ENCODE assay signal across 8 cellular contexts in the genomic region with DNA sequence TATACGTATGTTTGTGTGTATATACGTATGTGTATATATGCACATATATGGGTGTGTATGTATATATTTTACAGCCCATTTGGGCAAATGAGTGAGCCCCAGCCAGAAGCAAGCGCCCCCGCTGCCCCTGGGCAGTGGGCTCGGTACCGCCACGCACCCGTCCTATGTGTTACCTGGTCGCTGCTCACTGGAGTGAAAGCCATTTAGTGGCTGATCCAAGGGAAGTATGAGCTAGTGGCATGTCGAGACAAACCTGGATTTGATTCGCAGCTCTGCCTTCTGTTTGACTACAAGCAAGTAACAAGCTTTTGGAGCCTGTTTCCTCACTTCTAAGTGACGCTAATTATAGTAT. TPM values are rescaled to one million over a fixed set of nuclear protein-coding genes. Genes with fewer than 3 reads are reported as not detected.
A peak's percentile ranks its signal among the peaks of the same experiment; 100 is the strongest.
DNase-seq lines count a peak whose midpoint lies in the region; ATAC-seq, FAIRE-seq and TF ChIP-seq lines count a peak whose summit lies in the region.

No MANE protein-coding gene starts in this region.

- peak; percentile 44 for FAIRE-seq in keratinocyte (lab: Jason Lieb, UNC)

- WGBS in testis, 2 donors, result 59 to 64% methylated on average over 11 to 12 of the region's 12 CpGs

- DNase-seq in activated CD4-positive, alpha-beta T cell treated with anti-CD3 and anti-CD28 coated beads, Interleukin-2, amount 10 ng/mL, durations not matched to agents 24 days and 14 days, result no peak
- no peak for DNase-seq in activated CD4-positive, alpha-beta T cell treated with anti-CD3 and anti-CD28 coated beads, Interleukin-2, amount 50 U/mL, for 4 hours
- DNase-seq in activated naive CD8-positive, alpha-beta T cell treated with anti-CD3 and anti-CD28 coated beads, Interleukin-2, amount 10 ng/mL, durations not matched to agents 7 days and 5 days, result peak; percentile 39
- no peak for DNase-seq in keratinocyte (ENCODE audit: low read depth, low spot score)
- no peak for DNase-seq in testis
- no peak for DNase-seq in effector CD8-positive, alpha-beta T cell (lab: John Stamatoyannopoulos, UW)
- DNase-seq in activated CD4-positive, alpha-beta T cell treated with anti-CD3 and anti-CD28 coated beads for 48 hours, result no peak

- no peaks in the 10 kb centered on the region for H3K9me1 ChIP-seq in keratinocyte (ENCODE audit: control insufficient read depth, extremely low read depth, insufficient read depth, low read length)

- no peaks in the 10 kb centered on the region for H3K79me2 ChIP-seq in keratinocyte (ENCODE audit: control insufficient read depth, insufficient read depth, low read length)

- H3K27me3 Mint-ChIP-seq in activated CD4-positive, alpha-beta T cell treated with anti-CD3 and anti-CD28 coated beads, Interleukin-2, amount 10 ng/mL, durations not matched to agents 24 days and 14 days, result peaks cover 33% of the 10 kb centered on the region
- H3K27me3 Mint-ChIP-seq in activated naive CD8-positive, alpha-beta T cell treated with anti-CD3 and anti-CD28 coated beads, Interleukin-2, amount 10 ng/mL, durations not matched to agents 7 days and 5 days, result peaks cover 18% of the 10 kb centered on the region

- peaks cover 2% of the 10 kb centered on the region for H3K36me3 Mint-ChIP-seq in activated CD4-positive, alpha-beta T cell treated with anti-CD3 and anti-CD28 coated beads, Interleukin-2, amount 10 ng/mL, durations not matched to agents 24 days and 14 days (ENCODE audit: low read depth)
- peaks cover 9% of the 10 kb centered on the region for H3K36me3 Mint-ChIP-seq in activated naive CD8-positive, alpha-beta T cell treated with anti-CD3 and anti-CD28 coated beads, Interleukin-2, amount 10 ng/mL, durations not matched to agents 7 days and 5 days

- intact Hi-C loops in activated CD4-positive, alpha-beta T cell treated with anti-CD3 and anti-CD28 coated beads, Interleukin-2, amount 10 ng/mL, durations not matched to agents 24 days and 14 days (cut with micrococcal nuclease), result loop anchor here (1.0 to 5.0 kb wide), 6 partner anchors 35 to 175 kb away; partner anchors contain the start of gene AK4
- intact Hi-C loops in testis (cut with DNase I; ENCODE audit: low total_unique reads), result no loop called here

- H3K4me3 Mint-ChIP-seq in activated CD4-positive, alpha-beta T cell treated with anti-CD3 and anti-CD28 coated beads, Interleukin-2, amount 10 ng/mL, durations not matched to agents 24 days and 14 days, result peak overlapping the region; percentile 70
- peak overlapping the region; percentile 79 for H3K4me3 Mint-ChIP-seq in activated naive CD8-positive, alpha-beta T cell treated with anti-CD3 and anti-CD28 coated beads, Interleukin-2, amount 10 ng/mL, durations not matched to agents 7 days and 5 days

- ATAC-seq in activated naive CD8-positive, alpha-beta T cell treated with anti-CD3 and anti-CD28 coated beads, Interleukin-2, amount 10 ng/mL, durations not matched to agents 7 days and 5 days (ENCODE audit: low read depth), result no peak
- no peak for ATAC-seq in GM21825 (IDR thresholded peaks at IDR 0.05; ENCODE audit: unreplicated experiment)

- peak overlapping the region; percentile 92 for H2AFZ ChIP-seq in keratinocyte (ENCODE audit: control insufficient read depth, low read length)

- H3K4me1 Mint-ChIP-seq in activated CD4-positive, alpha-beta T cell treated with anti-CD3 and anti-CD28 coated beads, Interleukin-2, amount 10 ng/mL, durations not matched to agents 24 days and 14 days, result peaks cover 23% of the 10 kb centered on the region
- peaks cover 22% of the 10 kb centered on the region for H3K4me1 Mint-ChIP-seq in activated naive CD8-positive, alpha-beta T cell treated with anti-CD3 and anti-CD28 coated beads, Interleukin-2, amount 10 ng/mL, durations not matched to agents 7 days and 5 days

- peak overlapping the region; percentile 43 for H3K27ac Mint-ChIP-seq in activated CD4-positive, alpha-beta T cell treated with anti-CD3 and anti-CD28 coated beads, Interleukin-2, amount 10 ng/mL, durations not matched to agents 24 days and 14 days
- peak overlapping the region; percentile 50 for H3K27ac Mint-ChIP-seq in activated naive CD8-positive, alpha-beta T cell treated with anti-CD3 and anti-CD28 coated beads, Interleukin-2, amount 10 ng/mL, durations not matched to agents 7 days and 5 days

- dilution Hi-C loops in keratinocyte (cut with MboI; ENCODE audit: extremely low pct_ligation_motif_present, low sequenced_read_pairs), result no loop called here

- H3K9me3 Mint-ChIP-seq in activated CD4-positive, alpha-beta T cell treated with anti-CD3 and anti-CD28 coated beads, Interleukin-2, amount 10 ng/mL, durations not matched to agents 24 days and 14 days, result peaks cover 9% of the 10 kb centered on the region
- H3K9me3 Mint-ChIP-seq in activated naive CD8-positive, alpha-beta T cell treated with anti-CD3 and anti-CD28 coated beads, Interleukin-2, amount 10 ng/mL, durations not matched to agents 7 days and 5 days, result peaks cover 6% of the 10 kb centered on the region

- H3K27ac ChIP-seq in keratinocyte (ENCODE audit: control insufficient read depth, insufficient read depth, low read length) (peak overlapping the region; percentile 70), testis (peak overlapping the region; percentile 88 to 93)

- TF ChIP-seq CTCF in keratinocyte (optimal IDR thresholded peaks at IDR 0.05 in 1 of 3, IDR thresholded peaks at IDR 0.05 in 1 of 3, conservative IDR thresholded peaks at IDR 0.05 in 1 of 3; ENCODE audit: extremely low read depth in 1 of 3, insufficient read depth in 2 of 3, low read length in 3 of 3), result no peak
- no peak for TF ChIP-seq CTCF in testis (IDR thresholded peaks at IDR 0.05)

- H3K27me3 ChIP-seq in keratinocyte (ENCODE audit: control insufficient read depth, extremely low read depth, insufficient read depth, low read length) (no peaks in the 10 kb centered on the region), testis (no peaks in the 10 kb centered on the region)

- TF ChIP-seq POLR2A in testis (IDR thresholded peaks at IDR 0.05), result no peak

- H3K4me3 ChIP-seq in keratinocyte (ENCODE audit: control insufficient read depth in 2 of 3, extremely low read depth in 1 of 3, insufficient read depth in 2 of 3, low read depth in 1 of 3, low read length in 3 of 3) (peak overlapping the region; percentile 63 to 71 (median 67)), testis (peak overlapping the region; percentile 50 to 69)

- H3K36me3 ChIP-seq in keratinocyte (ENCODE audit: control insufficient read depth in 2 of 2, extremely low read depth in 1 of 2, insufficient read depth in 2 of 2, low read length in 2 of 2) (no peaks in the 10 kb centered on the region), testis (ENCODE audit: low read depth, missing control alignments) (no peaks in the 10 kb centered on the region)

- H3K4me1 ChIP-seq in keratinocyte (ENCODE audit: control insufficient read depth, extremely low read depth, insufficient read depth, low read length) (peaks cover 12% of the 10 kb centered on the region), testis (peaks cover 5% of the 10 kb centered on the region)

- H3K9ac ChIP-seq in keratinocyte (ENCODE audit: control insufficient read depth, extremely low read depth, insufficient read depth, low read length), result peak overlapping the region; percentile 90

- H3K9me3 ChIP-seq in keratinocyte (ENCODE audit: control insufficient read depth, low read depth, low read length) (no peaks in the 10 kb centered on the region), testis (no peaks in the 10 kb centered on the region)

- H3K4me2 ChIP-seq in keratinocyte (ENCODE audit: control insufficient read depth, extremely low read depth, insufficient read depth, low read depth, low read length), result peak overlapping the region; percentile 87

- H4K20me1 ChIP-seq in keratinocyte (ENCODE audit: control insufficient read depth, extremely low read depth, insufficient read depth, low read length), result no peaks in the 10 kb centered on the region

- POLR2A ChIA-PET in activated naive CD8-positive, alpha-beta T cell treated with anti-CD3 and anti-CD28 coated beads, Interleukin-2, amount 10 ng/mL, durations not matched to agents 7 days and 5 days (lab: Charles Lee), result interaction anchor here (1.0 to 2.2 kb wide), 3 partner anchors 10 to 40 kb away, joined by 5 to 11 read pairs (median 7); partner anchors contain the start of gene JAK1

RNA-seq across cellular contexts. Expression of gene JAK1, which starts 35.8 kb away (rescaled TPM):
- 86.5 and 86.6 TPM in 2 replicates for total RNA-seq in activated CD4-positive, alpha-beta T cell treated with anti-CD3 and anti-CD28 coated beads, Interleukin-2, amount 10 ng/mL, durations not matched to agents 24 days and 14 days
- total RNA-seq in activated naive CD8-positive, alpha-beta T cell treated with anti-CD3 and anti-CD28 coated beads, Interleukin-2, amount 10 ng/mL, durations not matched to agents 7 days and 5 days, result 100 to 1,000 TPM; 213 to 236 TPM
- polyA plus RNA-seq in keratinocyte (46.5 to 56.3 TPM (median 50.9 TPM) in 3 replicates), testis (ENCODE audit: insufficient read depth, low read depth, low replicate concordance) (100 TPM)
- polyA plus RNA-seq in keratinocyte (2011; ENCODE audit: low read depth), result 67.9 TPM
- polyA plus RNA-seq in keratinocyte (2011; cell fraction: cytosol; rRNA removed), result 48.3 and 75.7 TPM in 2 replicates
- 85.0 and 98.9 TPM in 2 replicates for polyA plus RNA-seq in keratinocyte (2011; cell fraction: nucleus; rRNA removed)
- 35.1 and 48.7 TPM in 2 replicates for polyA plus RNA-seq in keratinocyte (2012; ENCODE audit: low replicate concordance)
- 50.8 to 79.5 TPM (median 74.4 TPM) in 3 replicates for polyA minus RNA-seq in keratinocyte
- 48.9 TPM for polyA minus RNA-seq in keratinocyte (2011; cell fraction: cytosol; rRNA and poly(A)+ RNA removed)
- polyA minus RNA-seq in keratinocyte (2011; cell fraction: nucleus; rRNA and poly(A)+ RNA removed), result 52.1 and 101 TPM in 2 replicates
- total RNA-seq in testis, result 100 to 1,000 TPM; 117 to 142 TPM
